In genomic region chr9:35790385-35791291, GRCh38 we compare ENCODE assay signal across 8 cellular contexts. TPM values are rescaled to one million over a fixed set of nuclear protein-coding genes. Genes with fewer than 3 reads are reported as not detected.
DNase-seq lines count a peak whose midpoint lies in the region; ATAC-seq and TF ChIP-seq lines count a peak whose summit lies in the region.

No MANE protein-coding gene starts in this region.

- no peak for DNase-seq in GM06990 (ENCODE audit: extremely low read depth, insufficient read length)
- peak; percentile 66 for DNase-seq in MM.1S
- no peak for DNase-seq in SK-N-MC (ENCODE audit: low read depth, low spot score)
- DNase-seq in activated naive CD8-positive, alpha-beta T cell treated with anti-CD3 and anti-CD28 coated beads, Interleukin-2, amount 50 U/mL, for 16 hours (ENCODE audit: low read depth, low spot score) = peak; percentile 21
- peak; percentile 74 for DNase-seq in Right ventricle myocardium superior
- peak; percentile 74 to 84 (median 77) for DNase-seq in ovary
- no peak for DNase-seq in upper lobe of right lung

- H3K36me3 ChIP-seq in GM06990 (ENCODE audit: control insufficient read depth, insufficient read depth, low read length) (peaks cover 5% of the 10 kb centered on the region), MM.1S (replicated peaks; ENCODE audit: insufficient read depth, low read length) (no peaks in the 10 kb centered on the region), SK-N-MC (ENCODE audit: insufficient read depth, low read length) (no peaks in the 10 kb centered on the region), ovary (no peaks in the 10 kb centered on the region), upper lobe of right lung (no peaks in the 10 kb centered on the region)

- H2AFZ ChIP-seq in MM.1S (ENCODE audit: low read length) = no peak overlapping the region

- H3K4me1 ChIP-seq in MM.1S (ENCODE audit: low read length) (peaks cover 11% of the 10 kb centered on the region), ovary (ENCODE audit: insufficient read depth) (peaks cover 7% of the 10 kb centered on the region), upper lobe of right lung (peaks cover 12% of the 10 kb centered on the region)

- H3K27ac ChIP-seq in MM.1S (ENCODE audit: low read length) (no peak overlapping the region), SK-N-MC (no peak overlapping the region), ovary (peak overlapping the region in 1 of 2 donors; percentile 40), upper lobe of right lung (peak overlapping the region; percentile 51)

- TF ChIP-seq POLR2A in ovary (IDR thresholded peaks at IDR 0.05) = no peak

- H3K9ac ChIP-seq in MM.1S (ENCODE audit: low read length) = no peak overlapping the region
- no peak overlapping the region for H3K9ac ChIP-seq in SK-N-MC (ENCODE audit: insufficient read length)

- peak overlapping the region; percentile 27; the same call in 1 of the 2 replicates for H3K4me2 ChIP-seq in MM.1S (ENCODE audit: low read depth, low read length)

- intact Hi-C loops in Right ventricle myocardium superior (cut with DNase I) = loop anchor here (2.0 to 10.0 kb wide), 3 partner anchors 37 to 234 kb away; partner anchors contain the start of genes FAM221B and TMEM8B
- intact Hi-C loops in ovary (cut with DNase I) = loop anchor here in 3 of 4 donors (5.0 to 10.0 kb wide), 4 partner anchors 92 to 157 kb away; no protein-coding TSS in a partner anchor
- intact Hi-C loops in upper lobe of right lung (cut with DNase I) = loop anchor here (2.0 kb wide), 1 partner anchor 92 kb away; no protein-coding TSS in a partner anchor

- H3F3A ChIP-seq in MM.1S (ENCODE audit: insufficient read depth, low read length) = peaks cover 12% of the 10 kb centered on the region

- no peaks in the 10 kb centered on the region for H3K9me2 ChIP-seq in MM.1S (replicated peaks; ENCODE audit: insufficient read depth, low read length)

- ATAC-seq in Right ventricle myocardium superior (ENCODE audit: poor library complexity) = peak; percentile 88
- peak; percentile 92 for ATAC-seq in upper lobe of right lung
- no peak for ATAC-seq in HG03460 (IDR thresholded peaks at IDR 0.05; ENCODE audit: unreplicated experiment)

- H3K4me3 ChIP-seq in GM06990 (replicated peaks; ENCODE audit: low read depth, low read length) (no peak overlapping the region), MM.1S (ENCODE audit: low read length) (no peak overlapping the region), SK-N-MC (peak overlapping the region; percentile 20; the same call in 1 of the 2 replicates), ovary (peak overlapping the region; percentile 33), upper lobe of right lung (peak overlapping the region; percentile 50)

- no peaks in the 10 kb centered on the region for H4K20me1 ChIP-seq in MM.1S (ENCODE audit: insufficient read depth, low read length)

- H3K9me3 ChIP-seq in MM.1S (replicated peaks; ENCODE audit: insufficient read depth, low read length) (no peaks in the 10 kb centered on the region), SK-N-MC (ENCODE audit: low read depth, low read length) (no peaks in the 10 kb centered on the region), ovary (no peaks in the 10 kb centered on the region), upper lobe of right lung (no peaks in the 10 kb centered on the region)

- H3K27me3 ChIP-seq in GM06990 (replicated peaks; ENCODE audit: control insufficient read depth, insufficient read depth, low read length) = no peaks in the 10 kb centered on the region
- H3K27me3 ChIP-seq in MM.1S (replicated peaks; ENCODE audit: insufficient read depth, low read length) = no peaks in the 10 kb centered on the region
- H3K27me3 ChIP-seq in ovary = no peaks in the 10 kb centered on the region
- no peaks in the 10 kb centered on the region for H3K27me3 ChIP-seq in upper lobe of right lung

- TF ChIP-seq EP300 in ovary (IDR thresholded peaks at IDR 0.05) = no peak

- no peaks in the 10 kb centered on the region for H3K79me2 ChIP-seq in MM.1S (ENCODE audit: low read length)

- 20 to 24% (median 20%) methylated on average over 37 of the region's 37 CpGs for WGBS in ovary, 3 donors

- TF ChIP-seq CTCF in GM06990 (IDR thresholded peaks at IDR 0.05; ENCODE audit: insufficient read depth, low read length, poor library complexity, severe bottlenecking) (peak; percentile 80), MM.1S (IDR thresholded peaks at IDR 0.05; ENCODE audit: low read length) (peak; percentile 85), ovary (IDR thresholded peaks at IDR 0.05) (peak; percentile 68 to 80 (median 76)), upper lobe of right lung (IDR thresholded peaks at IDR 0.05) (peak; percentile 86)

RNA-seq across cellular contexts. Expression of gene NPR2, which starts 0.8 kb away (rescaled TPM):
- total RNA-seq in Right ventricle myocardium superior = 24.2 TPM
- total RNA-seq in ovary = 10 to 100 TPM in 5 of 7 donors, 1 to 10 TPM in 2; 5.5 to 30.1 (median 18.0) TPM
- 10 to 100 TPM; 15.4 to 54.4 TPM for polyA plus RNA-seq in ovary
- 21.7 TPM for total RNA-seq in upper lobe of right lung

RNA-seq across cellular contexts. Expression of gene SPAG8, which starts 21.4 kb away (rescaled TPM):
- total RNA-seq in Right ventricle myocardium superior = 1.8 TPM
- total RNA-seq in ovary = 10 to 100 TPM in 1 of 7 donors, 1 to 10 TPM in 6; 2.1 to 28.1 (median 5.0) TPM
- polyA plus RNA-seq in ovary = 1 to 10 TPM; 2.1 to 3.0 TPM
- total RNA-seq in upper lobe of right lung = 2.8 TPM

RNA-seq across cellular contexts. Expression of gene HINT2, which starts 24.2 kb away (rescaled TPM):
- 82.9 TPM for total RNA-seq in Right ventricle myocardium superior
- 10 to 100 TPM; 14.9 to 38.0 (median 24.9) TPM for total RNA-seq in ovary
- polyA plus RNA-seq in ovary = 10 to 100 TPM; 26.1 to 36.0 TPM
- total RNA-seq in upper lobe of right lung = 37.1 TPM

RNA-seq across cellular contexts. Expression of gene MSMP, which starts 36.6 kb away (rescaled TPM):
- total RNA-seq in Right ventricle myocardium superior (not detected), ovary (1 to 10 TPM in 1 of 7 donors, under 1 TPM in 1, not detected in 5; 0.40 to 4.4 TPM), upper lobe of right lung (not detected)
- polyA plus RNA-seq in ovary = under 1 TPM in 1 of 2 donors, not detected in 1; 0.41 TPM

RNA-seq across cellular contexts. Expression of gene FAM221B, which starts 37.9 kb away (rescaled TPM):
- total RNA-seq in Right ventricle myocardium superior (not detected), ovary (not detected), upper lobe of right lung (not detected)
- polyA plus RNA-seq in ovary = not detected

Comparison
In these comparisons a context has a peak if more than half of its experiments do, and no peak if none do; other contexts are left out.
1. DNase-seq: peak in MM.1S (single experiment), activated naive CD8-positive, alpha-beta T cell treated with anti-CD3 and anti-CD28 coated beads, Interleukin-2, amount 50 U/mL, for 16 hours (single experiment), Right ventricle myocardium superior (single experiment) and ovary (5 of 5); none in GM06990 (single experiment), SK-N-MC (single experiment) and upper lobe of right lung (single experiment).
2. H3K4me3 ChIP-seq: peak in SK-N-MC (single experiment), ovary (single experiment) and upper lobe of right lung (single experiment); none in GM06990 (single experiment) and MM.1S (single experiment).
3. Peak in every context shown above with its lines, with median percentiles within 50 percentile points of each other: CTCF ChIP-seq.